Comparison of ENCODE assay signal across 8 cellular contexts in the genomic region with DNA sequence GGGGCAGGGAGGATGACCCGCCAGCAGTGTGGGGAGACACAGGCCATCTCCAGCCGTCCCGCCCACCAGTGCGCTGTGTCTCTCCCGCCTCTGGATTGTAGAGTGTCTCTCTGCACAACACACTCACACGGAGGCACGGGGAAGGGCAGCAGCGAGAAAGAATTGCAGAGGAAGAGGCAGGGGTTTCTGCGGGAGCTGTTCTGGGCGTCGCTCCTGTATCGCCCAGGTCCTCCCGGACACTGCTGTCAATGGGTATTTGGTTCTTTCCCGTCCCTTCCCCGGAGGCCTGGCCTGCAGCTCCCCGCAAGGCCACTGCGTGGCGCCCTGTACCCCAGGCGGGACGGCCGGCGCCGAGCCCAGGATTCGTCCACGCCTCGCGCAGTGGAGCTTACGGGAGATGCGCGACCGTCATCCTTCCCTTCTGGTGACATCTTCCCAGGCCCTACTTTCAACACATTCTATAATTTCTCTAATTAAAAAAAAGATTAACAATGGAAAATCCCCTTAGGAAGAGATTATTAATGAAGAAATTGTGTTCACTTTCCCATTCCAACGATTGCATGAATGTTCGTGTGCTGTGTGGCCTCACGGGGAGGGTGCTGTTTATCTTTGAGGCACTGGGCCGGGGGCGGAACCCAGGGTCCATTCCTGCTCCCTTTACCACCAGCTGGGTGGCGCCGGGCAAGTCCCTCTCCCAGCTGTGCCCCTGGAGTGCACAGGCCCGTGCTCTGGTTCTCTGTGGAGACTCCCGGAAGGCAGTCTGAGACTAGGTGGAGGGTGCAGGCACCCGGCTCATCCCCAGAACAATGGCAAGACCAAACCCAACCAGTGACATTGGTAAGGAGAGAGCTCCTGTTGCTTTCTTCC.
DNase-seq lines count a peak whose midpoint lies in the region; ATAC-seq, FAIRE-seq and TF ChIP-seq lines count a peak whose summit lies in the region.

No MANE protein-coding gene starts in this region.

- H3K27ac ChIP-seq in HEK293 (ENCODE audit: extremely low read depth, low read depth, low read length): no peak overlapping the region

- intact Hi-C loops in mucosa of descending colon (cut with DNase I, micrococcal nuclease): no loop called here

- peak; percentile 79 for ATAC-seq in mucosa of descending colon
- no peak for ATAC-seq in GM19324 (IDR thresholded peaks at IDR 0.05; ENCODE audit: low FRiP score, unreplicated experiment)
- no peak for ATAC-seq in HG02938 (IDR thresholded peaks at IDR 0.05; ENCODE audit: unreplicated experiment)

- H3K4me3 ChIP-seq in HEK293 (ENCODE audit: low read depth, low read length) (no peak overlapping the region), mucosa of descending colon (no peak overlapping the region)

- TF ChIP-seq CTCF in D721Med (IDR thresholded peaks at IDR 0.05; ENCODE audit: insufficient read depth, missing control alignments) (peak; percentile 58), HEK293 (tag by site-specific recombination; IDR thresholded peaks at IDR 0.05) (no peak), mucosa of descending colon (IDR thresholded peaks at IDR 0.05) (peak; percentile 39)

- no peak for FAIRE-seq in D721Med (lab: Jason Lieb, UNC)

- CTCF ChIA-PET in HEK293 (lab: Yijun Ruan, JAX): interaction anchor here (0.5 to 3.1 kb wide), 15 partner anchors 8 to 241 kb away, joined by 3 to 17 read pairs (median 4); no protein-coding TSS in a partner anchor

- DNase-seq in D721Med (ENCODE audit: insufficient read length, low spot score): no peak
- DNase-seq in dermis blood vessel endothelial cell: peak; percentile 59
- peak in 2 of 3 donors; percentile 18 to 59 for DNase-seq in mucosa of descending colon
- DNase-seq in NCI-H2107 (lab: John Stamatoyannopoulos, UW): no peak
- no peak for DNase-seq in NCI-H1092 (lab: John Stamatoyannopoulos, UW)

- POLR2A ChIA-PET in HEK293 (lab: Yijun Ruan, JAX): interaction anchor here (1.1 kb wide), 1 partner anchor 229 kb away, joined by 3 read pairs; no protein-coding TSS in a partner anchor

- H3K36me3 ChIP-seq in HEK293 (ENCODE audit: control insufficient read depth in 2 of 2, insufficient read depth in 1 of 2, low read length in 2 of 2): no peaks in the 10 kb centered on the region
- H3K36me3 ChIP-seq in mucosa of descending colon (ENCODE audit: low read depth): no peaks in the 10 kb centered on the region

- H3K4me1 ChIP-seq in HEK293 (ENCODE audit: control insufficient read depth, insufficient read depth, low read length) (no peaks in the 10 kb centered on the region), mucosa of descending colon (ENCODE audit: low read depth) (no peaks in the 10 kb centered on the region)

- no peaks in the 10 kb centered on the region for H3K9me3 ChIP-seq in HEK293 (ENCODE audit: control insufficient read depth, insufficient read depth, low read depth, low read length)
- H3K9me3 ChIP-seq in mucosa of descending colon: no peaks in the 10 kb centered on the region

TF ChIP-seq in HEK293, 187 proteins besides CTCF, POLR2A, EP300 and RAD21 (continues in another document):
- TF ChIP-seq ZFP3 (tag by site-specific recombination; IDR thresholded peaks at IDR 0.05; ENCODE audit: low read depth): no peak
- TF ChIP-seq, protein P1, sequence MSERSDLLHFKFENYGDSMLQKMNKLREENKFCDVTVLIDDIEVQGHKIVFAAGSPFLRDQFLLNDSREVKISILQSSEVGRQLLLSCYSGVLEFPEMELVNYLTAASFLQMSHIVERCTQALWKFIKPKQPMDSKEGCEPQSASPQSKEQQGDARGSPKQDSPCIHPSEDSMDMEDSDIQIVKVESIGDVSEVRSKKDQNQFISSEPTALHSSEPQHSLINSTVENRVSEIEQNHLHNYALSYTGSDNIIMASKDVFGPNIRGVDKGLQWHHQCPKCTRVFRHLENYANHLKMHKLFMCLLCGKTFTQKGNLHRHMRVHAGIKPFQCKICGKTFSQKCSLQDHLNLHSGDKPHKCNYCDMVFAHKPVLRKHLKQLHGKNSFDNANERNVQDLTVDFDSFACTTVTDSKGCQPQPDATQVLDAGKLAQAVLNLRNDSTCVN (tag by site-specific recombination; optimal IDR thresholded peaks at IDR 0.05): peak; percentile 28
- TF ChIP-seq ZNF169 (tag by site-specific recombination; IDR thresholded peaks at IDR 0.05): no peak
- no peak for TF ChIP-seq ZNF155 (tag by site-specific recombination; IDR thresholded peaks at IDR 0.05)
- TF ChIP-seq ZNF157 (tag by site-specific recombination; IDR thresholded peaks at IDR 0.05): no peak
- TF ChIP-seq GFI1B (tag by site-specific recombination; IDR thresholded peaks at IDR 0.05): no peak
- TF ChIP-seq ZNF776 (tag by site-specific recombination; IDR thresholded peaks at IDR 0.05; ENCODE audit: borderline replicate concordance): no peak
- no peak for TF ChIP-seq ZNF610 (tag by site-specific recombination; IDR thresholded peaks at IDR 0.05; ENCODE audit: borderline replicate concordance)
- TF ChIP-seq ZNF654 (tag by site-specific recombination; IDR thresholded peaks at IDR 0.05; ENCODE audit: low read depth): peak; percentile 27; the same call in 1 of the 2 replicates
- TF ChIP-seq OSR2 (tag by site-specific recombination; IDR thresholded peaks at IDR 0.05): no peak
- no peak for TF ChIP-seq ZFP41 (tag by site-specific recombination; IDR thresholded peaks at IDR 0.05; ENCODE audit: borderline replicate concordance)
- no peak for TF ChIP-seq ZNF639 (tag by site-specific recombination; IDR thresholded peaks at IDR 0.05)
- no peak for TF ChIP-seq ZXDB (tag by site-specific recombination; IDR thresholded peaks at IDR 0.05)
- TF ChIP-seq KLF9 (tag by site-specific recombination; IDR thresholded peaks at IDR 0.05; ENCODE audit: low read depth): no peak
- TF ChIP-seq, protein P2, sequence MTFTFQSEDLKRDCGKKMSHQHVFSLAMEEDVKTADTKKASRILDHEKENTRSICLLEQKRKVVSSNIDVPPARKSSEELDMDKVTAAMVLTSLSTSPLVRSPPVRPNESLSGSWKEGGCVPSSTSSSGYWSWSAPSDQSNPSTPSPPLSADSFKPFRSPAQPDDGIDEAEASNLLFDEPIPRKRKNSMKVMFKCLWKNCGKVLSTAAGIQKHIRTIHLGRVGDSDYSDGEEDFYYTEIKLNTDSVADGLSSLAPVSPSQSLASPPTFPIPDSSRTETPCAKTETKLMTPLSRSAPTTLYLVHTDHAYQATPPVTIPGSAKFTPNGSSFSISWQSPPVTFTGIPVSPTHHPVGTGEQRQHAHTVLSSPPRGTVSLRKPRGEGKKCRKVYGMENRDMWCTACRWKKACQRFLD (tag by site-specific recombination; IDR thresholded peaks at IDR 0.05): no peak
- TF ChIP-seq, protein P3, sequence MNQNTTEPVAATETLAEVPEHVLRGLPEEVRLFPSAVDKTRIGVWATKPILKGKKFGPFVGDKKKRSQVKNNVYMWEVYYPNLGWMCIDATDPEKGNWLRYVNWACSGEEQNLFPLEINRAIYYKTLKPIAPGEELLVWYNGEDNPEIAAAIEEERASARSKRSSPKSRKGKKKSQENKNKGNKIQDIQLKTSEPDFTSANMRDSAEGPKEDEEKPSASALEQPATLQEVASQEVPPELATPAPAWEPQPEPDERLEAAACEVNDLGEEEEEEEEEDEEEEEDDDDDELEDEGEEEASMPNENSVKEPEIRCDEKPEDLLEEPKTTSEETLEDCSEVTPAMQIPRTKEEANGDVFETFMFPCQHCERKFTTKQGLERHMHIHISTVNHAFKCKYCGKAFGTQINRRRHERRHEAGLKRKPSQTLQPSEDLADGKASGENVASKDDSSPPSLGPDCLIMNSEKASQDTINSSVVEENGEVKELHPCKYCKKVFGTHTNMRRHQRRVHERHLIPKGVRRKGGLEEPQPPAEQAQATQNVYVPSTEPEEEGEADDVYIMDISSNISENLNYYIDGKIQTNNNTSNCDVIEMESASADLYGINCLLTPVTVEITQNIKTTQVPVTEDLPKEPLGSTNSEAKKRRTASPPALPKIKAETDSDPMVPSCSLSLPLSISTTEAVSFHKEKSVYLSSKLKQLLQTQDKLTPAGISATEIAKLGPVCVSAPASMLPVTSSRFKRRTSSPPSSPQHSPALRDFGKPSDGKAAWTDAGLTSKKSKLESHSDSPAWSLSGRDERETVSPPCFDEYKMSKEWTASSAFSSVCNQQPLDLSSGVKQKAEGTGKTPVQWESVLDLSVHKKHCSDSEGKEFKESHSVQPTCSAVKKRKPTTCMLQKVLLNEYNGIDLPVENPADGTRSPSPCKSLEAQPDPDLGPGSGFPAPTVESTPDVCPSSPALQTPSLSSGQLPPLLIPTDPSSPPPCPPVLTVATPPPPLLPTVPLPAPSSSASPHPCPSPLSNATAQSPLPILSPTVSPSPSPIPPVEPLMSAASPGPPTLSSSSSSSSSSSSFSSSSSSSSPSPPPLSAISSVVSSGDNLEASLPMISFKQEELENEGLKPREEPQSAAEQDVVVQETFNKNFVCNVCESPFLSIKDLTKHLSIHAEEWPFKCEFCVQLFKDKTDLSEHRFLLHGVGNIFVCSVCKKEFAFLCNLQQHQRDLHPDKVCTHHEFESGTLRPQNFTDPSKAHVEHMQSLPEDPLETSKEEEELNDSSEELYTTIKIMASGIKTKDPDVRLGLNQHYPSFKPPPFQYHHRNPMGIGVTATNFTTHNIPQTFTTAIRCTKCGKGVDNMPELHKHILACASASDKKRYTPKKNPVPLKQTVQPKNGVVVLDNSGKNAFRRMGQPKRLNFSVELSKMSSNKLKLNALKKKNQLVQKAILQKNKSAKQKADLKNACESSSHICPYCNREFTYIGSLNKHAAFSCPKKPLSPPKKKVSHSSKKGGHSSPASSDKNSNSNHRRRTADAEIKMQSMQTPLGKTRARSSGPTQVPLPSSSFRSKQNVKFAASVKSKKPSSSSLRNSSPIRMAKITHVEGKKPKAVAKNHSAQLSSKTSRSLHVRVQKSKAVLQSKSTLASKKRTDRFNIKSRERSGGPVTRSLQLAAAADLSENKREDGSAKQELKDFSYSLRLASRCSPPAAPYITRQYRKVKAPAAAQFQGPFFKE (tag by site-specific recombination; IDR thresholded peaks at IDR 0.05; ENCODE audit: borderline replicate concordance): no peak
- no peak for TF ChIP-seq KLF7 (tag by site-specific recombination; IDR thresholded peaks at IDR 0.05; ENCODE audit: borderline replicate concordance)
- TF ChIP-seq EGR2 (tag by site-specific recombination; IDR thresholded peaks at IDR 0.05; ENCODE audit: low read depth): peak; percentile 35; the same call in 1 of the 2 replicates

Comparison
In these comparisons a context has a peak if more than half of its experiments do, and no peak if none do; other contexts are left out.
1. DNase-seq: peak in dermis blood vessel endothelial cell (single experiment) and mucosa of descending colon (2 of 3); none in D721Med (single experiment), NCI-H2107 (single experiment) and NCI-H1092 (single experiment).